ENCODE assay signal across 9 cellular contexts in genomic region chr7:111232249-111233084, GRCh38.
DNase-seq lines count a peak whose midpoint lies in the region; ATAC-seq, FAIRE-seq and TF ChIP-seq lines count a peak whose summit lies in the region.
"Had no signal": no experiment of that assay in that cellular context is flagged by ENCODE, and none has a peak within 500 bp of the region (broad histone marks: within the 10 kb centered on the region; RNA-seq: fewer than 3 reads in every experiment).

No MANE protein-coding gene starts in this region.

- no peaks in the 10 kb centered on the region for H3K79me2 ChIP-seq in GM12878 (ENCODE audit: control insufficient read depth, insufficient read depth, low read length)

- WGBS in GM12878 (ENCODE audit: insufficient coverage, insufficient replicate concordance, low lambda C conversion rate, missing lambda C conversion rate) = 65% methylated on average over 3 of the region's 3 CpGs

- DNase-seq in AG04450 (ENCODE audit: low read depth, low spot score) (peak; percentile 6), GM12878 (ENCODE audit: low read depth, low spot score) (no peak), Peyer's patch (no peak), GM10248 (ENCODE audit: extremely low spot score) (no peak), kidney (no peak)
- DNase-seq: activated CD4-positive, CD25-positive, alpha-beta regulatory T cell treated with anti-CD3 and anti-CD28 coated beads, Interleukin-2, amount 50 U/mL, for 72 hours had no signal

- TF ChIP-seq POLR2A in GM12878 (IDR thresholded peaks at IDR 0.05; ENCODE audit: low read depth, low read length) (no peak), Peyer's patch (IDR thresholded peaks at IDR 0.05) (no peak)

- H3K4me2 ChIP-seq in GM12878 (ENCODE audit: control insufficient read depth, insufficient read depth) = no peak overlapping the region

- peak; percentile 92 for ATAC-seq in GM19467 (IDR thresholded peaks at IDR 0.05; ENCODE audit: unreplicated experiment)
- ATAC-seq in HG03442 (IDR thresholded peaks at IDR 0.05; ENCODE audit: unreplicated experiment) = peak; percentile 89
- ATAC-seq in GM12878 = peak; percentile 90
- no peak for ATAC-seq in HG03025 (IDR thresholded peaks at IDR 0.05; ENCODE audit: low FRiP score, unreplicated experiment)

- H3K36me3 ChIP-seq in GM12878 (ENCODE audit: control insufficient read depth in 2 of 2, insufficient read depth in 2 of 2, low read length in 1 of 2) = no peaks in the 10 kb centered on the region
- H3K36me3 ChIP-seq in Peyer's patch = no peaks in the 10 kb centered on the region
- no peaks in the 10 kb centered on the region for H3K36me3 ChIP-seq in kidney (ENCODE audit: control insufficient read depth in 1 of 2, insufficient read depth in 2 of 2, low read length in 2 of 2)

- no peak for TF ChIP-seq RAD21 in GM12878 (IDR thresholded peaks at IDR 0.05; ENCODE audit: insufficient read depth, low read depth, low read length)

- intact Hi-C loops in GM12878 (cut with micrococcal nuclease; ENCODE audit: unreplicated experiment) = no loop called here
- intact Hi-C loops in kidney (cut with DNase I) = no loop called here

- H3K9me3 ChIP-seq in AG04450 (ENCODE audit: control insufficient read depth, insufficient read depth, low read length) (no peaks in the 10 kb centered on the region), GM12878 (replicated peaks; ENCODE audit: control insufficient read depth, insufficient read depth, low read length) (no peaks in the 10 kb centered on the region; the same call in 1 of the 3 replicates), Peyer's patch (no peaks in the 10 kb centered on the region), kidney (ENCODE audit: control insufficient read depth in 1 of 2, low read length in 2 of 2) (no peaks in the 10 kb centered on the region)

- POLR2A ChIA-PET in AG04450 (lab: Yijun Ruan, JAX) = no interaction called here
- POLR2A ChIA-PET in GM12878 (lab: Charles Lee) = interaction anchor here (0.7 kb wide), 1 partner anchor 51 kb away, joined by 6 read pairs; no protein-coding TSS in a partner anchor
- POLR2A ChIA-PET in GM10248 (lab: Yijun Ruan, JAX) = no interaction called here

- CTCF ChIA-PET in AG04450 (lab: Charles Lee) = no interaction called here
- CTCF ChIA-PET in GM12878 (lab: Yijun Ruan, JAX) = no interaction called here
- CTCF ChIA-PET in GM10248 (lab: Yijun Ruan, JAX) = interaction anchor here (0.8 to 1.4 kb wide), 3 partner anchors 9 to 11 kb away, joined by 3 to 5 read pairs (median 3); no protein-coding TSS in a partner anchor

- peak; percentile 59 for FAIRE-seq in GM12878 (lab: Jason Lieb, UNC)
- FAIRE-seq in kidney (lab: Jason Lieb, UNC) = no peak

- H3K9ac ChIP-seq in GM12878 (ENCODE audit: control insufficient read depth, insufficient read depth, low read length) = no peak overlapping the region
- H3K9ac ChIP-seq in kidney (ENCODE audit: low read length in 2 of 2) = no peak overlapping the region

- no TSS peak for BruUV-seq in GM12878 (replicated peaks; lab: Mats Ljungman, UMichigan)

- no peak overlapping the region for H3K4me3 ChIP-seq in AG04450 (ENCODE audit: low read depth, low read length)
- H3K4me3 ChIP-seq in GM12878 = no peak overlapping the region
- no peak overlapping the region for H3K4me3 ChIP-seq in Peyer's patch
- H3K4me3 ChIP-seq in kidney (ENCODE audit: low read length in 2 of 2) = no peak overlapping the region

- RAD21 ChIA-PET in GM12878 (lab: Charles Lee; ENCODE audit: unreplicated experiment) = no interaction called here

- in situ Hi-C loops in GM12878 (cut with MboI) = no loop called here

- TF ChIP-seq EP300 in GM12878 (IDR thresholded peaks at IDR 0.05; ENCODE audit: borderline replicate concordance in 1 of 2, control insufficient read depth in 1 of 2, low read depth in 2 of 2, low read length in 2 of 2) = no peak; a peak in 1 of 4 replicates

- SMC1A ChIA-PET in GM12878 (lab: Charles Lee; ENCODE audit: uncharacterized antibody, unreplicated experiment) = interaction anchor here (0.8 kb wide), 1 partner anchor 34 kb away, joined by 3 read pairs; no protein-coding TSS in a partner anchor

- H3K27me3 ChIP-seq in AG04450 (ENCODE audit: control insufficient read depth, insufficient read depth, low read length) (no peaks in the 10 kb centered on the region), GM12878 (replicated peaks in 1 of 2; ENCODE audit: control insufficient read depth in 2 of 2, insufficient read depth in 2 of 2, low read length in 1 of 2) (no peaks in the 10 kb centered on the region), Peyer's patch (no peaks in the 10 kb centered on the region)

- no peak for TF ChIP-seq CTCF in AG04450 (IDR thresholded peaks at IDR 0.05; ENCODE audit: low read depth, low read length)
- no peak for TF ChIP-seq CTCF in GM12878 (IDR thresholded peaks at IDR 0.05 in 2 of 3, conservative IDR thresholded peaks at IDR 0.05 in 1 of 3; ENCODE audit: control insufficient read depth in 2 of 3, extremely low read depth in 1 of 3, insufficient read depth in 1 of 3, low read depth in 3 of 3, low read length in 3 of 3)
- TF ChIP-seq CTCF in Peyer's patch (IDR thresholded peaks at IDR 0.05) = no peak
- no peak for TF ChIP-seq CTCF in GM10248 (IDR thresholded peaks at IDR 0.05; ENCODE audit: control extremely low read depth, extremely low read depth, low read depth, missing control alignments)
- TF ChIP-seq CTCF in kidney (IDR thresholded peaks at IDR 0.05; ENCODE audit: borderline replicate concordance, extremely low read depth, insufficient read depth) = no peak

- H3K4me1 ChIP-seq in GM12878 (ENCODE audit: control insufficient read depth, insufficient read depth, low read length) = peaks cover 2% of the 10 kb centered on the region; the same call in 1 of the 2 replicates
- H3K4me1 ChIP-seq in Peyer's patch = no peaks in the 10 kb centered on the region
- no peaks in the 10 kb centered on the region for H3K4me1 ChIP-seq in kidney (ENCODE audit: control insufficient read depth in 1 of 2, insufficient read depth in 1 of 2, low read depth in 1 of 2, low read length in 2 of 2)

- H3K27ac ChIP-seq in AG04450 (ENCODE audit: low read depth, low read length) (no peak overlapping the region), GM12878 (ENCODE audit: control insufficient read depth, insufficient read depth) (no peak overlapping the region), Peyer's patch (no peak overlapping the region), kidney (ENCODE audit: low read depth in 2 of 2, low read length in 2 of 2) (no peak overlapping the region)

- H2AFZ ChIP-seq in GM12878 (ENCODE audit: control insufficient read depth, low read depth, low read length) = no peak overlapping the region

- no peaks in the 10 kb centered on the region for H4K20me1 ChIP-seq in GM12878 (ENCODE audit: control insufficient read depth, insufficient read depth)

TF ChIP-seq in GM12878, 131 proteins besides CTCF, POLR2A, EP300 and RAD21 (continues in another document):
- TF ChIP-seq NFIC (IDR thresholded peaks at IDR 0.05; ENCODE audit: low read depth, low read length) (peak; percentile 37; the same call in 1 of the 2 replicates), ATF3 (IDR thresholded peaks at IDR 0.05; ENCODE audit: borderline replicate concordance, extremely low read depth, low read depth, low read length) (no peak), HDAC6 (IDR thresholded peaks at IDR 0.05; ENCODE audit: unreplicated experiment) (no peak), MEF2B (IDR thresholded peaks at IDR 0.05; ENCODE audit: partially characterized antibody, poor library complexity, severe bottlenecking) (no peak), ZNF687 (IDR thresholded peaks at IDR 0.05) (no peak), RCOR1 (conservative IDR thresholded peaks at IDR 0.05; ENCODE audit: low read depth, low read length) (no peak), USF1 (IDR thresholded peaks at IDR 0.05; ENCODE audit: borderline replicate concordance, extremely low read length, insufficient read depth, low read depth, low read length) (no peak), SMAD1 (IDR thresholded peaks at IDR 0.05; ENCODE audit: low read depth, partially characterized antibody) (no peak), CREM (IDR thresholded peaks at IDR 0.05; ENCODE audit: low read depth) (no peak), LARP7 (IDR thresholded peaks at IDR 0.05) (no peak)
